In the genomic region with DNA sequence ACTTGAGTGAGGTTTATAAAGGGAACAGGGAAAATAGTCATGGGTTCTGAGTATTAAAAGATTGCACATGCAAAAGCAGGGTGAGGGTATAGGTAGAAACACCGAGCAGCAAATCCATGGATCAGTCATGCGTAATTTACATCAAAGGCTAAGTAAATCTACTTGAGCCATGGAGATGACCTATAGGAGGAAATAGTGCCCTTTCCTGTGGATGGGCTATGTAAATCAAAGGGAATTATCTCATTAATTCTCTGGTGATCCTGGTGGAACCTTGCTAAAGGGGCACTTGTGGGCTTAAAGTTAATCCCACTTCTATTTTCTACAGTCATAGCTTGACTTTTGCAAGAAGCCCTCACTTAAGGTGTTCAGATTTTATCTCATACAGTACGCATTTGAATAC, we compare ENCODE assay signal across 22 cellular contexts. TPM values are rescaled to one million over a fixed set of nuclear protein-coding genes. Genes with fewer than 3 reads are reported as not detected.
A peak's percentile ranks its signal among the peaks of the same experiment; 100 is the strongest.
DNase-seq lines count a peak whose midpoint lies in the region; ATAC-seq, FAIRE-seq and TF ChIP-seq lines count a peak whose summit lies in the region.
"Had no signal": no experiment of that assay in that cellular context is flagged by ENCODE, and none has a peak within 500 bp of the region (broad histone marks: within the 10 kb centered on the region; RNA-seq: fewer than 3 reads in every experiment).

No MANE protein-coding gene starts in this region.

- FAIRE-seq in A549 (lab: Jason Lieb, UNC), result peak; percentile 28
- FAIRE-seq: H1, HTR-8/SVneo had no signal

- DNase-seq in A549 (ENCODE audit: low read depth in 1 of 2, low spot score in 1 of 2) (no peak), DMS53 treated with DMSO at 0.1 percent for 48 hours (lab: John Stamatoyannopoulos, UW; ENCODE audit: unreplicated experiment) (peak; percentile 16), NCI-H82 treated with DMSO at 0.1 percent for 48 hours (lab: John Stamatoyannopoulos, UW; ENCODE audit: unreplicated experiment) (peak; percentile 55), esophagus squamous epithelium (lab: John Stamatoyannopoulos, UW) (no peak), left ventricle myocardium superior (no peak)
- DNase-seq: Caco-2; CD4-positive, alpha-beta memory T cell; DMS153; IMR-90; NCI-H1105; NCI-H146; NCI-H2029; NCI-H2227 treated with DMSO at 0.1 percent for 48 hours; SJCRH30 had no signal

- TF ChIP-seq RAD21 in A549 (conservative IDR thresholded peaks at IDR 0.05 in 1 of 2, IDR thresholded peaks at IDR 0.05 in 1 of 2), result no peak

- CTCF ChIA-PET in A549 (lab: Yijun Ruan, JAX), result interaction anchor here (1.3 kb wide), 1 partner anchor 11 kb away, joined by 3 read pairs; no protein-coding TSS in a partner anchor

- no peaks in the 10 kb centered on the region for H3K27me3 ChIP-seq in esophagus squamous epithelium
- H3K27me3 ChIP-seq: BLaER1, SJCRH30 had no signal

- H3K4me3 ChIP-seq in A549 (no peak overlapping the region), esophagus squamous epithelium (no peak overlapping the region)
- H3K4me3 ChIP-seq: BLaER1, SJCRH30 had no signal

- no peaks in the 10 kb centered on the region for H3K36me3 ChIP-seq in esophagus squamous epithelium
- H3K36me3 ChIP-seq: BLaER1, SJCRH30 had no signal

- no peak for TF ChIP-seq POLR2A in A549 (IDR thresholded peaks at IDR 0.05; ENCODE audit: low read length)
- no peak for TF ChIP-seq POLR2A in esophagus squamous epithelium (IDR thresholded peaks at IDR 0.05)

- H3K4me2 ChIP-seq in A549, result no peak overlapping the region
- H3K4me2 ChIP-seq: BLaER1, KMS-11 had no signal

- TF ChIP-seq CTCF in A549 (IDR thresholded peaks at IDR 0.05) (no peak), esophagus squamous epithelium (IDR thresholded peaks at IDR 0.05) (no peak)

- H3K27ac ChIP-seq in A549, result no peak overlapping the region
- H3K27ac ChIP-seq in esophagus squamous epithelium, result peak overlapping the region in 3 of 4 donors; percentile 80 to 86 (median 82)
- H3K27ac ChIP-seq: BLaER1, KMS-11, SJCRH30 had no signal

- ATAC-seq in A549, result no peak
- ATAC-seq in left ventricle myocardium superior, result no peak
- ATAC-seq in HG03460 (IDR thresholded peaks at IDR 0.05; ENCODE audit: unreplicated experiment), result no peak
- ATAC-seq in GM21529 (IDR thresholded peaks at IDR 0.05; ENCODE audit: unreplicated experiment), result no peak
- ATAC-seq: HCT116, Panc1 had no signal

- no peak for TF ChIP-seq EP300 in A549 (IDR thresholded peaks at IDR 0.05)

- WGBS in A549 (ENCODE audit: missing lambda C conversion rate), result 88% methylated on average over 3 of the region's 3 CpGs
- 56 to 57% methylated on average over 3 of the region's 3 CpGs for WGBS in esophagus squamous epithelium, 2 donors

- H3K4me1 ChIP-seq in A549 (0 out of 3 replicates have a peak, but pooled peaks cover 4% of the 10 kb centered on the region), esophagus squamous epithelium (peaks cover 0 to 58% (median 5%) of the 10 kb centered on the region in 3 donors)
- H3K4me1 ChIP-seq: BLaER1, Caco-2, SJCRH30 had no signal

- POLR2A ChIA-PET in A549 (lab: Yijun Ruan, JAX), result no interaction called here

- intact Hi-C loops in esophagus squamous epithelium (cut with DNase I) (no loop called here), left ventricle myocardium superior (cut with micrococcal nuclease) (no loop called here)

- no peaks in the 10 kb centered on the region for H3K9me3 ChIP-seq in A549
- no peaks in the 10 kb centered on the region for H3K9me3 ChIP-seq in esophagus squamous epithelium
- H3K9me3 ChIP-seq: BLaER1, Caco-2, SJCRH30 had no signal

TF ChIP-seq in A549, 52 proteins besides CTCF, POLR2A, EP300 and RAD21:
- no peak for TF ChIP-seq SREBF2 (IDR thresholded peaks at IDR 0.05)
- TF ChIP-seq HES2 (IDR thresholded peaks at IDR 0.05), result no peak
- TF ChIP-seq CBX2 (IDR thresholded peaks at IDR 0.05; ENCODE audit: borderline replicate concordance, low read depth), result no peak
- TF ChIP-seq FOSL2 (IDR thresholded peaks at IDR 0.05), result no peak
- no peak for TF ChIP-seq FOSL2 (CRISPR knock-in tag; IDR thresholded peaks at IDR 0.05)
- TF ChIP-seq MAZ (IDR thresholded peaks at IDR 0.05; ENCODE audit: borderline replicate concordance, low read depth, low read length), result no peak
- no peak for TF ChIP-seq EHMT2 (IDR thresholded peaks at IDR 0.05; ENCODE audit: low read depth)
- no peak for TF ChIP-seq RFX5 (IDR thresholded peaks at IDR 0.05)
- no peak for TF ChIP-seq NPAS2 (CRISPR knock-in tag; IDR thresholded peaks at IDR 0.05; ENCODE audit: borderline replicate concordance)
- no peak for TF ChIP-seq CHD4 (IDR thresholded peaks at IDR 0.05; ENCODE audit: borderline replicate concordance)
- no peak for TF ChIP-seq EHF (CRISPR knock-in tag; IDR thresholded peaks at IDR 0.05)
- TF ChIP-seq CEBPB (IDR thresholded peaks at IDR 0.05), result no peak
- TF ChIP-seq HOXB13 (CRISPR knock-in tag; IDR thresholded peaks at IDR 0.05; ENCODE audit: low read depth), result no peak
- no peak for TF ChIP-seq ZSCAN20 (CRISPR knock-in tag; IDR thresholded peaks at IDR 0.05)
- no peak for TF ChIP-seq FOXS1 (CRISPR knock-in tag; IDR thresholded peaks at IDR 0.05)
- TF ChIP-seq PBX3 (IDR thresholded peaks at IDR 0.05), result no peak
- no peak for TF ChIP-seq MAFK (IDR thresholded peaks at IDR 0.05; ENCODE audit: partially characterized antibody)

RNA-seq across cellular contexts. Expression of gene BICDL1, which starts 54.4 kb away (rescaled TPM):
- polyA plus RNA-seq in A549 (2011; rRNA removed) (4.5 and 5.8 TPM in 2 replicates), A549 (2017; fragmentation: RNase III; extraction: RNeasy Plus Mini Kit Qiagen cat#74134 plus additional on column Dnase treatment) (2.6 to 3.8 TPM (median 3.5 TPM) in 3 replicates)
- polyA plus RNA-seq in A549 (2012; cell fraction: cytosol; rRNA removed), result 2.8 and 3.0 TPM in 2 replicates
- 5.7 and 6.0 TPM in 2 replicates for polyA plus RNA-seq in A549 (2012; cell fraction: nucleus; rRNA removed)
- 3.7 and 5.4 TPM in 2 replicates for polyA minus RNA-seq in A549 (2011; rRNA and poly(A)+ RNA removed)
- total RNA-seq in esophagus squamous epithelium (10 to 100 TPM; 19.7 to 66.7 (median 44.1) TPM), left ventricle myocardium superior (4.7 TPM)
- total RNA-seq: IMR-90, SJCRH30 had no signal
- polyA plus RNA-seq: IMR-90 had no signal

Comparison
In these comparisons a context has a peak if more than half of its experiments do, and no peak if none do; other contexts are left out.
1. DNase-seq: peak in DMS53 treated with DMSO at 0.1 percent for 48 hours (single experiment) and NCI-H82 treated with DMSO at 0.1 percent for 48 hours (single experiment); none in A549 (0 of 2), esophagus squamous epithelium (single experiment) and left ventricle myocardium superior (single experiment).
2. H3K27ac ChIP-seq: peak in esophagus squamous epithelium (3 of 4); none in A549 (0 of 2).